8 cellular contexts compared by ENCODE assay signal in genomic region chr1:207997486-207998268, GRCh38.
DNase-seq lines count a peak whose midpoint lies in the region; ATAC-seq and TF ChIP-seq lines count a peak whose summit lies in the region.

No MANE protein-coding gene starts in this region.

- POLR2A ChIA-PET in GM10248 (lab: Yijun Ruan, JAX) = no interaction called here

- peak; percentile 73 for ATAC-seq in HG03039 (IDR thresholded peaks at IDR 0.05; ENCODE audit: unreplicated experiment)

- TF ChIP-seq CTCF in GM10248 (IDR thresholded peaks at IDR 0.05; ENCODE audit: control extremely low read depth, extremely low read depth, low read depth, missing control alignments) = peak; percentile 89

- CTCF ChIA-PET in GM10248 (lab: Yijun Ruan, JAX) = interaction anchor here (0.6 to 7.7 kb wide), 28 partner anchors 10 to 248 kb away, joined by 3 to 117 read pairs (median 5); partner anchors contain the start of gene PLXNA2

- peak; percentile 62 for DNase-seq in GM10248 (ENCODE audit: extremely low spot score)
- DNase-seq in NCI-H226 = peak; percentile 41
- DNase-seq in activated CD4-positive, alpha-beta T cell treated with anti-CD3 and anti-CD28 coated beads, Interleukin-2, amount 50 U/mL, for 4 hours = peak; percentile 19 to 37
- peak; percentile 21 for DNase-seq in effector CD4-positive, alpha-beta T cell
- DNase-seq in medulla oblongata (ENCODE audit: extremely low spot score) = peak; percentile 77
- peak; percentile 14 to 17 for DNase-seq in stimulated activated CD8-positive, alpha-beta memory T cell treated with anti-CD3 and anti-CD28 coated beads, Interleukin-4, amount 100 ng/mL, for 1 hour (ENCODE audit: low read depth in 2 of 2, low spot score in 1 of 2)
- no peak for DNase-seq in central memory CD4-positive, alpha-beta T cell
